1 cellular context compared by ENCODE assay signal in genomic region chr15:34436956-34437442, GRCh38.
TF ChIP-seq lines count a peak whose summit lies in the region.

No MANE protein-coding gene starts in this region.

TF ChIP-seq in K562, 482 proteins besides CTCF, POLR2A, EP300 and RAD21 (continued from another document and continues in another):
- TF ChIP-seq MAZ (CRISPR knock-in tag; conservative IDR thresholded peaks at IDR 0.05 in 1 of 2, IDR thresholded peaks at IDR 0.05 in 1 of 2), result peak; percentile 20 to 35; a peak in 2 of 4 replicates
- TF ChIP-seq EWSR1 (IDR thresholded peaks at IDR 0.05; ENCODE audit: borderline replicate concordance, low read depth, partially characterized antibody), result no peak
- TF ChIP-seq CC2D1A (IDR thresholded peaks at IDR 0.05), result no peak
- TF ChIP-seq RNF2 (IDR thresholded peaks at IDR 0.05), result peak; percentile 24; the same call in 1 of the 2 replicates
- TF ChIP-seq NFIX (CRISPR knock-in tag; IDR thresholded peaks at IDR 0.05; ENCODE audit: low read depth), result no peak
- TF ChIP-seq ELK3 (CRISPR knock-in tag; IDR thresholded peaks at IDR 0.05), result no peak
- TF ChIP-seq POLR3A (IDR thresholded peaks at IDR 0.05; ENCODE audit: borderline replicate concordance, extremely low read depth, insufficient read depth, insufficient read length), result no peak
- no peak for TF ChIP-seq DPF2 (IDR thresholded peaks at IDR 0.05)
- TF ChIP-seq ZNF592 (IDR thresholded peaks at IDR 0.05), result no peak
- no peak for TF ChIP-seq ZNF311 (CRISPR knock-in tag; IDR thresholded peaks at IDR 0.05)
- TF ChIP-seq SP2 (IDR thresholded peaks at IDR 0.05; ENCODE audit: extremely low read depth, low read depth, low read length, poor library complexity, severe bottlenecking), result no peak
- TF ChIP-seq TRIM28 (IDR thresholded peaks at IDR 0.05), result no peak
- no peak for TF ChIP-seq CBFA2T3 (IDR thresholded peaks at IDR 0.05)
- no peak for TF ChIP-seq MEF2D (tag; conservative IDR thresholded peaks at IDR 0.05; ENCODE audit: low read depth)
- peak; percentile 49; the same call in 1 of the 2 replicates for TF ChIP-seq VEZF1 (CRISPR knock-in tag; IDR thresholded peaks at IDR 0.05)
- no peak for TF ChIP-seq CBFB (CRISPR knock-in tag; IDR thresholded peaks at IDR 0.05)
- TF ChIP-seq TCF3 (CRISPR knock-in tag; IDR thresholded peaks at IDR 0.05), result no peak
- TF ChIP-seq ZNF212 (CRISPR knock-in tag; IDR thresholded peaks at IDR 0.05), result no peak
- no peak for TF ChIP-seq ZC3H4 (CRISPR knock-in tag; IDR thresholded peaks at IDR 0.05; ENCODE audit: borderline replicate concordance)
- peak; percentile 43; the same call in 1 of the 2 replicates for TF ChIP-seq PHF8 (IDR thresholded peaks at IDR 0.05; ENCODE audit: borderline replicate concordance, low read length)
- no peak for TF ChIP-seq U2AF1 (optimal IDR thresholded peaks at IDR 0.05; ENCODE audit: low read depth, low read length)
- TF ChIP-seq PRDM10 (IDR thresholded peaks at IDR 0.05; ENCODE audit: partially characterized antibody), result no peak
- peak in 1 of 2 experiments; percentile 16; a peak in 1 of 4 replicates for TF ChIP-seq RCOR1 (IDR thresholded peaks at IDR 0.05; ENCODE audit: borderline replicate concordance in 1 of 2, low read depth in 2 of 2, low read length in 2 of 2)
- no peak for TF ChIP-seq ZNF644 (tag; IDR thresholded peaks at IDR 0.05; ENCODE audit: low read depth)
- TF ChIP-seq ZNF274 (IDR thresholded peaks at IDR 0.05; ENCODE audit: borderline replicate concordance, low read depth, low read length), result no peak
- no peak for TF ChIP-seq ZNF384 (IDR thresholded peaks at IDR 0.05; ENCODE audit: low read depth, low read length)
- TF ChIP-seq FOXJ2 (tag; IDR thresholded peaks at IDR 0.05), result no peak
- peak; percentile 33; the same call in 1 of the 2 replicates for TF ChIP-seq SIN3B (IDR thresholded peaks at IDR 0.05; ENCODE audit: low read depth)
- TF ChIP-seq PHTF2 (CRISPR knock-in tag; IDR thresholded peaks at IDR 0.05), result no peak
- 0 out of 2 replicates have a peak, but pooled peaks have one; percentile 18 for TF ChIP-seq RB1 (IDR thresholded peaks at IDR 0.05; ENCODE audit: low read depth)
- no peak for TF ChIP-seq SNRNP70 (optimal IDR thresholded peaks at IDR 0.05; ENCODE audit: low read depth, low read length)
- TF ChIP-seq SMAD4 (CRISPR knock-in tag; conservative IDR thresholded peaks at IDR 0.05), result peak; percentile 68
- no peak for TF ChIP-seq HCFC1 (IDR thresholded peaks at IDR 0.05; ENCODE audit: low read depth, low read length)
- TF ChIP-seq HOXB6 (CRISPR knock-in tag; IDR thresholded peaks at IDR 0.05; ENCODE audit: borderline replicate concordance), result no peak
- TF ChIP-seq THRAP3 (IDR thresholded peaks at IDR 0.05; ENCODE audit: borderline replicate concordance), result no peak
- TF ChIP-seq CHD1 (IDR thresholded peaks at IDR 0.05; ENCODE audit: low read length), result peak; percentile 87
- TF ChIP-seq ERF (CRISPR knock-in tag; IDR thresholded peaks at IDR 0.05), result no peak
- TF ChIP-seq ZNF764 (CRISPR knock-in tag; IDR thresholded peaks at IDR 0.05; ENCODE audit: low read depth), result no peak
- TF ChIP-seq YY1 (IDR thresholded peaks at IDR 0.05; ENCODE audit: borderline replicate concordance in 1 of 3, control insufficient read depth in 1 of 3, extremely low read depth in 1 of 3, insufficient read depth in 3 of 3, insufficient read length in 1 of 3, insufficient replicate concordance in 2 of 3, low read depth in 1 of 3, low read length in 2 of 3), result peak in 1 of 3 experiments; percentile 18
- TF ChIP-seq POLR2G (IDR thresholded peaks at IDR 0.05; ENCODE audit: low read depth, low read length), result peak; percentile 69
- no peak for TF ChIP-seq ATF4 (CRISPR knock-in tag; IDR thresholded peaks at IDR 0.05)
- TF ChIP-seq ZBTB7A (IDR thresholded peaks at IDR 0.05; ENCODE audit: borderline replicate concordance, control insufficient read depth, low read depth, low read length), result peak; percentile 71; the same call in 1 of the 2 replicates
- no peak for TF ChIP-seq MECOM (CRISPR knock-in tag; IDR thresholded peaks at IDR 0.05)
- no peak for TF ChIP-seq RFX1 (IDR thresholded peaks at IDR 0.05)
- no peak for TF ChIP-seq L3MBTL2 (IDR thresholded peaks at IDR 0.05)
- TF ChIP-seq ZNF717 (CRISPR knock-in tag; IDR thresholded peaks at IDR 0.05), result no peak
- TF ChIP-seq CREB3L1 (IDR thresholded peaks at IDR 0.05; ENCODE audit: borderline replicate concordance, low read depth), result no peak
- peak; percentile 87 to 92; a peak in 3 of 4 replicates for TF ChIP-seq UBTF (IDR thresholded peaks at IDR 0.05; ENCODE audit: borderline replicate concordance in 1 of 2, low read depth in 2 of 2, low read length in 2 of 2)
- TF ChIP-seq ELF2 (CRISPR knock-in tag; IDR thresholded peaks at IDR 0.05), result no peak
- TF ChIP-seq ZNF740 (CRISPR knock-in tag; IDR thresholded peaks at IDR 0.05), result no peak
- no peak for TF ChIP-seq ZNF740 (tag; IDR thresholded peaks at IDR 0.05)
